4 cellular contexts compared by ENCODE assay signal in genomic region chr6:35535847-35536246, GRCh38. TPM values are rescaled to one million over a fixed set of nuclear protein-coding genes. Genes with fewer than 3 reads are reported as not detected.
"Had no signal": no experiment of that assay in that cellular context is flagged by ENCODE, and none has a peak within 500 bp of the region (broad histone marks: within the 10 kb centered on the region; RNA-seq: fewer than 3 reads in every experiment).

No MANE protein-coding gene starts in this region.

RNA-seq across cellular contexts. Expression of gene TULP1, which starts 23.2 kb away (rescaled TPM):
- total RNA-seq: GM23248, H4, H9, HFFc6 had no signal
- polyA plus RNA-seq: GM23248 had no signal
